In the genomic region with DNA sequence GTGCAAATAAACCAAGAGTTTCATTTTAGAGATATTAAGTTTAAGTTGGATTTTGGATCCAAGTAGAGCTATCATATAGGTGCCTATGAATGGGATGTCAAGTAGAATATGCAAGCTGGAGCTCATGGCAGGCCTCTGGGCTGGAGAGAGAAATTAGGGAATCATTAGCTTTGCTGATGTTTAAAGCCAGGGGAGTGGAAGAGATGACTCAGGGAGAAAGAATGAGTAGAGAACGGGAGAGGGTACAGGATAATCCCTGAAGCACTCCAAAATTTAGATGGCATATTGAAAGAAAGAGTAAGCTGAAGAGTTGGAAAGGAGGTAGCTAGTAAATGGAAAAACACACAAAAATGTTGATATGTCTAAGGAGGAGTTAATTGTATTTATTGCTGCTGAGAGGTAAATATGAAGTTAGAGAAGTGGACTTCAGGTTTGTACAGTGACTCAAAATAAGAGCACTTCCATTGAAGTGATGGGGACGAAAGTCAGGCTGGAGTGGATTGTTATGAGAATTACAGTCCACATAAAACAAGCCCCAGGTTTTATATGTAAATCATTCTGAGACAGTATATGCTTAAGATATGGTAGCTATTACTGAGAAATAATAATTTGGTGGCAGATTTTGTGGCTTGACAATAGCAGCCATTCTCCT, we compare ENCODE assay signal across 1 cellular context.
TF ChIP-seq lines count a peak whose summit lies in the region.

No MANE protein-coding gene starts in this region.

TF ChIP-seq in GM12878, 131 proteins besides CTCF, POLR2A, EP300 and RAD21 (continued from another document):
- TF ChIP-seq, protein P1, sequence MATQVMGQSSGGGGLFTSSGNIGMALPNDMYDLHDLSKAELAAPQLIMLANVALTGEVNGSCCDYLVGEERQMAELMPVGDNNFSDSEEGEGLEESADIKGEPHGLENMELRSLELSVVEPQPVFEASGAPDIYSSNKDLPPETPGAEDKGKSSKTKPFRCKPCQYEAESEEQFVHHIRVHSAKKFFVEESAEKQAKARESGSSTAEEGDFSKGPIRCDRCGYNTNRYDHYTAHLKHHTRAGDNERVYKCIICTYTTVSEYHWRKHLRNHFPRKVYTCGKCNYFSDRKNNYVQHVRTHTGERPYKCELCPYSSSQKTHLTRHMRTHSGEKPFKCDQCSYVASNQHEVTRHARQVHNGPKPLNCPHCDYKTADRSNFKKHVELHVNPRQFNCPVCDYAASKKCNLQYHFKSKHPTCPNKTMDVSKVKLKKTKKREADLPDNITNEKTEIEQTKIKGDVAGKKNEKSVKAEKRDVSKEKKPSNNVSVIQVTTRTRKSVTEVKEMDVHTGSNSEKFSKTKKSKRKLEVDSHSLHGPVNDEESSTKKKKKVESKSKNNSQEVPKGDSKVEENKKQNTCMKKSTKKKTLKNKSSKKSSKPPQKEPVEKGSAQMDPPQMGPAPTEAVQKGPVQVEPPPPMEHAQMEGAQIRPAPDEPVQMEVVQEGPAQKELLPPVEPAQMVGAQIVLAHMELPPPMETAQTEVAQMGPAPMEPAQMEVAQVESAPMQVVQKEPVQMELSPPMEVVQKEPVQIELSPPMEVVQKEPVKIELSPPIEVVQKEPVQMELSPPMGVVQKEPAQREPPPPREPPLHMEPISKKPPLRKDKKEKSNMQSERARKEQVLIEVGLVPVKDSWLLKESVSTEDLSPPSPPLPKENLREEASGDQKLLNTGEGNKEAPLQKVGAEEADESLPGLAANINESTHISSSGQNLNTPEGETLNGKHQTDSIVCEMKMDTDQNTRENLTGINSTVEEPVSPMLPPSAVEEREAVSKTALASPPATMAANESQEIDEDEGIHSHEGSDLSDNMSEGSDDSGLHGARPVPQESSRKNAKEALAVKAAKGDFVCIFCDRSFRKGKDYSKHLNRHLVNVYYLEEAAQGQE (IDR thresholded peaks at IDR 0.05; ENCODE audit: low read depth, low read length), result no peak
- TF ChIP-seq YY1 (IDR thresholded peaks at IDR 0.05; ENCODE audit: low read depth, low read length) (no peak), GATAD2B (conservative IDR thresholded peaks at IDR 0.05; ENCODE audit: low read depth) (no peak), SUPT20H (IDR thresholded peaks at IDR 0.05; ENCODE audit: borderline replicate concordance, control insufficient read depth, low read depth, low read length) (no peak), SMAD5 (IDR thresholded peaks at IDR 0.05; ENCODE audit: low read depth) (no peak)
TF ChIP-seq in GM12878: peak in this region for 0.
